Comparison of ENCODE assay signal across 22 cellular contexts in the genomic region with DNA sequence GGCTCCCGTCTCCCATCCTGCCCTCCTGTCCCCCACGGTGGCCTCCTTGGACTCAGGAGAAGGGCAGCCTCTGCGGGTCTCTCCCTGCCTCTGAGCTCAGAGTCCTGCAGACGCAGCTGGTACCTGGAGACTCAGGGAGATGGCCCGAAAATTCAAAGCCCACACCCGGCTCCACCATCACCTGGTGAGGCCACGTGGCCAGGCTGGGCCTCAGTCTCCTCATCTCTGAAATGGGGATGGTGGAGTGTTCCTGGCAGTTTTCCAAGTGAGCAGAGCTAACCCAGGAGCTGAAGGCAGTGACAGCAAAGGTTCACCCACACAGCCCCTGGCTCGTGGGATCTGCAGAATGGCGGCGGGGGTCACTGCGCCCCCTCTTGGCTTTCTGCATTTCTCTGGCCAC.
"Had no signal": no experiment of that assay in that cellular context is flagged by ENCODE, and none has a peak within 500 bp of the region (broad histone marks: within the 10 kb centered on the region; RNA-seq: fewer than 3 reads in every experiment).

No MANE protein-coding gene starts in this region.

- ATAC-seq: SK-N-SH treated with all-trans-retinoic acid at 6 μM for 48 hours had no signal

- FAIRE-seq: RCC 7860 had no signal

- H3K27ac ChIP-seq: SJCRH30 had no signal

- H3K9me3 ChIP-seq: MG63, SJCRH30 had no signal

- H3K4me3 ChIP-seq: MG63, SJCRH30 had no signal

- H3K36me3 ChIP-seq: MG63, SJCRH30 had no signal

- H3K27me3 ChIP-seq: MG63 had no signal

- DNase-seq: Karpas-422, KBM-7, MG63, NCI-H1092, NCI-H1105 treated with DMSO at 0.1 percent for 48 hours, NCI-H1417 treated with DMSO at 0.1 percent for 48 hours, NCI-H146, NCI-H1694 treated with DMSO at 0.1 percent for 48 hours, NCI-H1930, NCI-H2081, NCI-H2171, NCI-H226, NCI-H446, NCI-H510A, NCI-H524 treated with DMSO at 0.1 percent for 48 hours, NCI-H69, NCI-H774, RPMI8226, SHP77 treated with DMSO at 0.1 percent for 48 hours, SJCRH30 had no signal
